ENCODE assay signal across 6 cellular contexts in genomic region chr2:131178050-131178449, GRCh38. TPM values are rescaled to one million over a fixed set of nuclear protein-coding genes. Genes with fewer than 3 reads are reported as not detected.
"Had no signal": no experiment of that assay in that cellular context is flagged by ENCODE, and none has a peak within 500 bp of the region (broad histone marks: within the 10 kb centered on the region; RNA-seq: fewer than 3 reads in every experiment).

No MANE protein-coding gene starts in this region.

RNA-seq across cellular contexts. Expression of gene POTEE, which starts 31.3 kb away (rescaled TPM):
- total RNA-seq: PC-3, Peyer's patch, Right ventricle myocardium inferior, Right ventricle myocardium superior, RPMI7951, SK-MEL-5 had no signal
